In genomic region chr10:11335167-11335652, GRCh38 we compare ENCODE assay signal across 13 cellular contexts.
A peak's percentile ranks its signal among the peaks of the same experiment; 100 is the strongest.
DNase-seq lines count a peak whose midpoint lies in the region; ATAC-seq and TF ChIP-seq lines count a peak whose summit lies in the region.
"Had no signal": no experiment of that assay in that cellular context is flagged by ENCODE, and none has a peak within 500 bp of the region (broad histone marks: within the 10 kb centered on the region; RNA-seq: fewer than 3 reads in every experiment).

No MANE protein-coding gene starts in this region.

- no peaks in the 10 kb centered on the region for H3K79me2 ChIP-seq in GM23338 (replicated peaks; ENCODE audit: insufficient read depth)

- no peak overlapping the region for H2AFZ ChIP-seq in GM23338

- H3K4me2 ChIP-seq in GM23338: no peak overlapping the region

- intact Hi-C loops in CD14-positive monocyte (cut with micrococcal nuclease): no loop called here

- H3K9me2 ChIP-seq in GM23338 (ENCODE audit: insufficient read depth): no peaks in the 10 kb centered on the region

- H3K4me3 ChIP-seq in GM23338: no peak overlapping the region
- H3K4me3 ChIP-seq: tibial artery had no signal

- TF ChIP-seq CTCF in CD14-positive monocyte (IDR thresholded peaks at IDR 0.05) (no peak), GM23338 (conservative IDR thresholded peaks at IDR 0.05; ENCODE audit: low read depth in 2 of 2) (no peak)

- no peaks in the 10 kb centered on the region for H4K20me1 ChIP-seq in GM23338 (replicated peaks; ENCODE audit: insufficient read depth)

- peaks cover 0 to 2% (median 0%) of the 10 kb centered on the region in 7 donors for H3K9me3 Mint-ChIP-seq in CD14-positive monocyte
- H3K9me3 Mint-ChIP-seq in GM23338: no peaks in the 10 kb centered on the region
- H3K9me3 Mint-ChIP-seq in activated naive CD8-positive, alpha-beta T cell treated with anti-CD3 and anti-CD28 coated beads for 36 hours: no peaks in the 10 kb centered on the region

- H3K4me1 Mint-ChIP-seq in CD14-positive monocyte (peaks cover 26% of the 10 kb centered on the region), GM23338 (peaks cover 46% of the 10 kb centered on the region)
- H3K4me1 Mint-ChIP-seq in activated naive CD8-positive, alpha-beta T cell treated with anti-CD3 and anti-CD28 coated beads for 36 hours: peaks cover 43% of the 10 kb centered on the region

- peaks cover 26% of the 10 kb centered on the region for H3K4me1 ChIP-seq in GM23338 (ENCODE audit: insufficient read depth)

- ATAC-seq in GM23338 (no peak; the same call in 2 of the 3 replicates), GM19328 (IDR thresholded peaks at IDR 0.05; ENCODE audit: unreplicated experiment) (no peak)
- ATAC-seq: HCT116 had no signal

- peaks cover 44 to 55% of the 10 kb centered on the region in 2 donors for H3K36me3 Mint-ChIP-seq in CD14-positive monocyte
- no peaks in the 10 kb centered on the region for H3K36me3 Mint-ChIP-seq in GM23338 (ENCODE audit: low read depth)
- peaks cover 37% of the 10 kb centered on the region for H3K36me3 Mint-ChIP-seq in activated naive CD8-positive, alpha-beta T cell treated with anti-CD3 and anti-CD28 coated beads for 36 hours

- DNase-seq in CD14-positive monocyte (ENCODE audit: low spot score) (no peak), GM23338 (ENCODE audit: low spot score) (no peak), medulla oblongata (ENCODE audit: extremely low spot score) (peak; percentile 25), NCI-H510A treated with DMSO at 0.1 percent for 48 hours (lab: John Stamatoyannopoulos, UW) (no peak), NCI-H82 (lab: John Stamatoyannopoulos, UW) (no peak), H4 (ENCODE audit: low spot score) (no peak)
- DNase-seq in activated naive CD8-positive, alpha-beta T cell treated with anti-CD3 and anti-CD28 coated beads for 36 hours: no peak
- DNase-seq: cortex of kidney; stimulated activated CD4-positive, alpha-beta T cell treated with anti-CD3 and anti-CD28 coated beads, Interleukin-4, amount 100 ng/mL, for 24 hours; tibial artery had no signal

- H3K4me3 Mint-ChIP-seq in CD14-positive monocyte (no peak overlapping the region), GM23338 (no peak overlapping the region)
- H3K4me3 Mint-ChIP-seq in activated naive CD8-positive, alpha-beta T cell treated with anti-CD3 and anti-CD28 coated beads for 36 hours: no peak overlapping the region

- H3K27ac Mint-ChIP-seq in CD14-positive monocyte (peak overlapping the region; percentile 33 to 82 (median 55)), GM23338 (peak overlapping the region; percentile 15; the same call in 1 of the 2 replicates)
- H3K27ac Mint-ChIP-seq in activated naive CD8-positive, alpha-beta T cell treated with anti-CD3 and anti-CD28 coated beads for 36 hours: peak overlapping the region; percentile 83

- no peak overlapping the region for H3K27ac ChIP-seq in GM23338 (ENCODE audit: low read depth)
- H3K27ac ChIP-seq: HL-60, tibial artery had no signal

- no peaks in the 10 kb centered on the region for H3K27me3 ChIP-seq in GM23338 (ENCODE audit: insufficient read depth)

- H3F3A ChIP-seq in GM23338 (replicated peaks; ENCODE audit: low read depth): no peaks in the 10 kb centered on the region

- no peaks in the 10 kb centered on the region for H3K36me3 ChIP-seq in GM23338 (ENCODE audit: insufficient read depth)

- H3K27me3 Mint-ChIP-seq in CD14-positive monocyte (ENCODE audit: low read depth in 3 of 3): peaks cover 0 to 1% (median 0%) of the 10 kb centered on the region in 3 donors
- H3K27me3 Mint-ChIP-seq in GM23338 (ENCODE audit: insufficient read depth, low read depth, poor library complexity): peaks cover 3% of the 10 kb centered on the region
- H3K27me3 Mint-ChIP-seq in activated naive CD8-positive, alpha-beta T cell treated with anti-CD3 and anti-CD28 coated beads for 36 hours: no peaks in the 10 kb centered on the region

TF ChIP-seq in GM23338, 12 proteins besides CTCF, POLR2A, EP300 and RAD21 (continues in another document):
- no peak for TF ChIP-seq EZH2 (IDR thresholded peaks at IDR 0.05; ENCODE audit: low read depth, unreplicated experiment)
- TF ChIP-seq ETS1 (IDR thresholded peaks at IDR 0.05): no peak
- no peak for TF ChIP-seq ZNF462 (CRISPR knock-in tag; IDR thresholded peaks at IDR 0.05)
- no peak for TF ChIP-seq ZNF331 (CRISPR knock-in tag; IDR thresholded peaks at IDR 0.05; ENCODE audit: low read depth)
- TF ChIP-seq EZH2phosphoT487 (IDR thresholded peaks at IDR 0.05; ENCODE audit: unreplicated experiment): no peak
- TF ChIP-seq ZNF114 (CRISPR knock-in tag; IDR thresholded peaks at IDR 0.05): no peak
- TF ChIP-seq POLR2AphosphoS5 (IDR thresholded peaks at IDR 0.05; ENCODE audit: low read depth): no peak
- TF ChIP-seq NANOG (IDR thresholded peaks at IDR 0.05; ENCODE audit: borderline replicate concordance): no peak
- no peak for TF ChIP-seq JUNB (IDR thresholded peaks at IDR 0.05; ENCODE audit: unreplicated experiment)
- TF ChIP-seq STAT1 (IDR thresholded peaks at IDR 0.05; ENCODE audit: unreplicated experiment): no peak
- TF ChIP-seq CREB1 (CRISPR knock-in tag; IDR thresholded peaks at IDR 0.05; ENCODE audit: low read depth): no peak

Comparison
In these comparisons a context has a peak if more than half of its experiments do, and no peak if none do; other contexts are left out.
1. H3K27ac Mint-ChIP-seq: peak in every context shown above with its lines; median percentile 83 in activated naive CD8-positive, alpha-beta T cell treated with anti-CD3 and anti-CD28 coated beads for 36 hours; 55 in CD14-positive monocyte; 15 in GM23338.